Comparison of ENCODE assay signal across 10 cellular contexts in genomic region chr14:96507723-96508122, GRCh38.
"Had no signal": no experiment of that assay in that cellular context is flagged by ENCODE, and none has a peak within 500 bp of the region (broad histone marks: within the 10 kb centered on the region; RNA-seq: fewer than 3 reads in every experiment).

No MANE protein-coding gene starts in this region.

- H3K4me3 ChIP-seq: esophagus muscularis mucosa, stomach, thoracic aorta had no signal

- H3K9ac ChIP-seq: parathyroid adenoma had no signal

- H3K27ac Mint-ChIP-seq: activated CD4-positive, alpha-beta memory T cell treated with anti-CD3 and anti-CD28 coated beads for 36 hours had no signal

- DNase-seq: activated CD4-positive, alpha-beta memory T cell treated with anti-CD3 and anti-CD28 coated beads for 36 hours; activated CD4-positive, CD25-positive, alpha-beta regulatory T cell treated with anti-CD3 and anti-CD28 coated beads, Interleukin-2, amount 50 U/mL, for 72 hours; activated CD8-positive, alpha-beta memory T cell treated with anti-CD3 and anti-CD28 coated beads, Interleukin-2, amount 50 U/mL, for 4 hours; stimulated activated CD4-positive, alpha-beta T cell treated with anti-CD3 and anti-CD28 coated beads, Interleukin-4, amount 100 ng/mL, for 1 hour; stimulated activated CD8-positive, alpha-beta memory T cell treated with anti-CD3 and anti-CD28 coated beads, Interleukin-4, amount 100 ng/mL, for 48 hours; stomach had no signal

- H3K27me3 ChIP-seq: esophagus muscularis mucosa, stomach had no signal

- H2AFZ ChIP-seq: parathyroid adenoma had no signal

- H3K9me3 ChIP-seq: esophagus muscularis mucosa, stomach, thoracic aorta had no signal

- H3K4me3 Mint-ChIP-seq: activated CD4-positive, alpha-beta memory T cell treated with anti-CD3 and anti-CD28 coated beads for 36 hours had no signal

- H3K36me3 ChIP-seq: esophagus muscularis mucosa, stomach, thoracic aorta had no signal

- H3K27ac ChIP-seq: esophagus muscularis mucosa, parathyroid adenoma, stomach, thoracic aorta had no signal

- H3K9me3 Mint-ChIP-seq: activated CD4-positive, alpha-beta memory T cell treated with anti-CD3 and anti-CD28 coated beads for 36 hours; activated naive CD4-positive, alpha-beta T cell treated with anti-CD3 and anti-CD28 coated beads, Interleukin-2, amount 50 U/mL, for 24 hours had no signal

- H3K27me3 Mint-ChIP-seq: activated CD4-positive, alpha-beta memory T cell treated with anti-CD3 and anti-CD28 coated beads for 36 hours; activated naive CD4-positive, alpha-beta T cell treated with anti-CD3 and anti-CD28 coated beads, Interleukin-2, amount 50 U/mL, for 24 hours had no signal
